Comparison of ENCODE assay signal across 22 cellular contexts in genomic region chr22:41537203-41537602, GRCh38. TPM values are rescaled to one million over a fixed set of nuclear protein-coding genes. Genes with fewer than 3 reads are reported as not detected.
"Had no signal": no experiment of that assay in that cellular context is flagged by ENCODE, and none has a peak within 500 bp of the region (broad histone marks: within the 10 kb centered on the region; RNA-seq: fewer than 3 reads in every experiment).

No MANE protein-coding gene starts in this region.

- H3K4me3 Mint-ChIP-seq: activated CD4-positive, alpha-beta memory T cell treated with anti-CD3 and anti-CD28 coated beads, Interleukin-2, amount 10 ng/mL, durations not matched to agents 7 days and 5 days; activated CD4-positive, alpha-beta T cell treated with anti-CD3 and anti-CD28 coated beads, Interleukin-2, amount 10 ng/mL, durations not matched to agents 24 days and 14 days; activated naive CD8-positive, alpha-beta T cell treated with anti-CD3 and anti-CD28 coated beads, Interleukin-2, amount 50 U/mL, for 24 hours; activated T-helper 1 cell treated with anti-CD3 and anti-CD28 coated beads, Interleukin-12 subunit alpha, Interleukin-12 subunit beta, Interleukin-2, Interleukin-4 antibody, amounts not matched to agents 30 ng/mL and 10 ng/mL and 1 ng/mL, durations not matched to agents 14 hours and 24 hours and 36 hours; brain; natural killer cell; T-helper 1 cell treated with Interleukin-12 subunit alpha and Interleukin-12 subunit beta and Interleukin-4 antibody, amounts not matched to agents 30 μg/mL and 1 μg/mL, for 36 hours had no signal

- H3K4me3 ChIP-seq: esophagus muscularis mucosa, sigmoid colon, smooth muscle cell, upper lobe of right lung had no signal

- H3K27ac ChIP-seq: upper lobe of right lung had no signal

- H3K9me3 Mint-ChIP-seq: activated CD4-positive, alpha-beta memory T cell treated with anti-CD3 and anti-CD28 coated beads, Interleukin-2, amount 10 ng/mL, durations not matched to agents 7 days and 5 days; activated CD4-positive, alpha-beta T cell treated with anti-CD3 and anti-CD28 coated beads, Interleukin-2, amount 10 ng/mL, durations not matched to agents 24 days and 14 days; activated naive CD8-positive, alpha-beta T cell treated with anti-CD3 and anti-CD28 coated beads, Interleukin-2, amount 50 U/mL, for 24 hours; activated T-helper 1 cell treated with anti-CD3 and anti-CD28 coated beads, Interleukin-12 subunit alpha, Interleukin-12 subunit beta, Interleukin-2, Interleukin-4 antibody, amounts not matched to agents 30 ng/mL and 10 ng/mL and 1 ng/mL, durations not matched to agents 14 hours and 24 hours and 36 hours; natural killer cell; T-helper 1 cell treated with Interleukin-12 subunit alpha and Interleukin-12 subunit beta and Interleukin-4 antibody, amounts not matched to agents 30 μg/mL and 1 μg/mL, for 36 hours had no signal

- DNase-seq: activated CD4-positive, alpha-beta memory T cell treated with anti-CD3 and anti-CD28 coated beads, Interleukin-2, amount 10 ng/mL, durations not matched to agents 7 days and 5 days; activated CD4-positive, alpha-beta T cell treated with anti-CD3 and anti-CD28 coated beads, Interleukin-2, amount 10 ng/mL, durations not matched to agents 24 days and 14 days; activated CD4-positive, CD25-positive, alpha-beta regulatory T cell; activated gamma-delta T cell; activated naive CD4-positive, alpha-beta T cell treated with anti-CD3 and anti-CD28 coated beads, Interleukin-2, amount 50 U/mL, for 16 hours; activated naive CD8-positive, alpha-beta T cell treated with anti-CD3 and anti-CD28 coated beads, Interleukin-2, amount 50 U/mL, for 24 hours; aorta; glutamatergic neuron; hippocampal formation; kidney glomerular epithelial cell; midbrain; natural killer cell; sigmoid colon; stimulated activated CD4-positive, alpha-beta T cell treated with anti-CD3 and anti-CD28 coated beads, Interleukin-2, amount 100 ng/mL, for 48 hours; stimulated activated CD8-positive, alpha-beta memory T cell treated with anti-CD3 and anti-CD28 coated beads, Interleukin-4, amount 100 ng/mL, for 48 hours; stimulated activated naive CD8-positive, alpha-beta T cell treated with anti-CD3 and anti-CD28 coated beads, Interleukin-15, Interleukin-2, amounts not matched to agents 100 U/mL and 50 U/mL, for 24 hours; upper lobe of right lung had no signal

- H3K27ac Mint-ChIP-seq: activated CD4-positive, alpha-beta memory T cell treated with anti-CD3 and anti-CD28 coated beads, Interleukin-2, amount 10 ng/mL, durations not matched to agents 7 days and 5 days; activated CD4-positive, alpha-beta T cell treated with anti-CD3 and anti-CD28 coated beads, Interleukin-2, amount 10 ng/mL, durations not matched to agents 24 days and 14 days; activated naive CD8-positive, alpha-beta T cell treated with anti-CD3 and anti-CD28 coated beads, Interleukin-2, amount 50 U/mL, for 24 hours; activated T-helper 1 cell treated with anti-CD3 and anti-CD28 coated beads, Interleukin-12 subunit alpha, Interleukin-12 subunit beta, Interleukin-2, Interleukin-4 antibody, amounts not matched to agents 30 ng/mL and 10 ng/mL and 1 ng/mL, durations not matched to agents 14 hours and 24 hours and 36 hours; natural killer cell; T-helper 1 cell treated with Interleukin-12 subunit alpha and Interleukin-12 subunit beta and Interleukin-4 antibody, amounts not matched to agents 30 μg/mL and 1 μg/mL, for 36 hours had no signal

- H3K36me3 Mint-ChIP-seq: natural killer cell had no signal

- H3K27me3 ChIP-seq: esophagus muscularis mucosa, sigmoid colon, upper lobe of right lung had no signal

- H3K27me3 Mint-ChIP-seq: activated CD4-positive, alpha-beta memory T cell treated with anti-CD3 and anti-CD28 coated beads, Interleukin-2, amount 10 ng/mL, durations not matched to agents 7 days and 5 days; activated CD4-positive, alpha-beta T cell treated with anti-CD3 and anti-CD28 coated beads, Interleukin-2, amount 10 ng/mL, durations not matched to agents 24 days and 14 days; activated naive CD8-positive, alpha-beta T cell treated with anti-CD3 and anti-CD28 coated beads, Interleukin-2, amount 50 U/mL, for 24 hours; brain had no signal

- ATAC-seq: activated naive CD8-positive, alpha-beta T cell treated with anti-CD3 and anti-CD28 coated beads, Interleukin-2, amount 50 U/mL, for 24 hours; natural killer cell; stimulated activated naive CD8-positive, alpha-beta T cell treated with anti-CD3 and anti-CD28 coated beads, Interleukin-15, Interleukin-2, amounts not matched to agents 100 U/mL and 50 U/mL, for 24 hours; upper lobe of right lung had no signal

- H3K9me3 ChIP-seq: esophagus muscularis mucosa, sigmoid colon, upper lobe of right lung had no signal

RNA-seq across cellular contexts. Expression of gene CSDC2, which starts 23.6 kb away (rescaled TPM):
- total RNA-seq: activated CD4-positive, alpha-beta memory T cell treated with anti-CD3 and anti-CD28 coated beads, Interleukin-2, amount 10 ng/mL, durations not matched to agents 7 days and 5 days; activated CD4-positive, alpha-beta T cell treated with anti-CD3 and anti-CD28 coated beads, Interleukin-2, amount 10 ng/mL, durations not matched to agents 24 days and 14 days; activated T-helper 1 cell treated with anti-CD3 and anti-CD28 coated beads, Interleukin-12 subunit alpha, Interleukin-12 subunit beta, Interleukin-2, Interleukin-4 antibody, amounts not matched to agents 30 ng/mL and 10 ng/mL and 1 ng/mL, durations not matched to agents 14 hours and 24 hours and 36 hours; natural killer cell had no signal
